Comparison of ENCODE assay signal across 8 cellular contexts in genomic region chr18:48538531-48539405, GRCh38. TPM values are rescaled to one million over a fixed set of nuclear protein-coding genes. Genes with fewer than 3 reads are reported as not detected.
A peak's percentile ranks its signal among the peaks of the same experiment; 100 is the strongest.
DNase-seq lines count a peak whose midpoint lies in the region; ATAC-seq and TF ChIP-seq lines count a peak whose summit lies in the region.

Gene CTIF (plus strand): TSS chr18:48539031. CDS start chr18:48619566, 80,535 bp downstream.

- DNase-seq in NCI-H1694 (lab: John Stamatoyannopoulos, UW) (peak; percentile 93), T-helper 17 cell (peak; percentile 24 to 43 (median 38)), astrocyte of the spinal cord (ENCODE audit: low read depth, low spot score) (peak; percentile 98), hepatic stellate cell (ENCODE audit: low spot score) (peak; percentile 95), pulmonary artery endothelial cell (ENCODE audit: low read depth, low spot score) (peak; percentile 91), cortex of kidney (lab: John Stamatoyannopoulos, UW) (no peak)

- in situ Hi-C loops in astrocyte of the spinal cord (cut with HindIII; ENCODE audit: low sequenced_read_pairs) = no loop called here

- peak within 1 kb of the TSS; percentile 93 for H3K4me3 Mint-ChIP-seq in T-helper 17 cell

- peak within 1 kb of the TSS; percentile 53 for H3K27ac Mint-ChIP-seq in T-helper 17 cell

- peaks cover 9% of the 10 kb centered on the region for H3K4me1 Mint-ChIP-seq in T-helper 17 cell

- no peak for TF ChIP-seq CTCF in astrocyte of the spinal cord (IDR thresholded peaks at IDR 0.05; ENCODE audit: low read depth, low read length)

- H3K4me3 ChIP-seq in astrocyte of the spinal cord (ENCODE audit: low read depth, low read length) = peak within 1 kb of the TSS; percentile 87

- H3K9me3 ChIP-seq in T-helper 17 cell (ENCODE audit: control insufficient read depth, low read length, poor library complexity, severe bottlenecking) = no peaks in the 10 kb centered on the region

- H3K27me3 Mint-ChIP-seq in T-helper 17 cell = peaks cover 17% of the 10 kb centered on the region

- ATAC-seq in GM18498 (IDR thresholded peaks at IDR 0.05; ENCODE audit: unreplicated experiment) (peak; percentile 78), HG02884 (IDR thresholded peaks at IDR 0.05; ENCODE audit: unreplicated experiment) (peak; percentile 74), T-helper 17 cell (peak; percentile 77)

- no peaks in the 10 kb centered on the region for H3K36me3 Mint-ChIP-seq in T-helper 17 cell (ENCODE audit: low read depth)

RNA-seq across cellular contexts. Expression of gene CTIF, which starts in this region (rescaled TPM):
- total RNA-seq in T-helper 17 cell (1 to 10 TPM; 6.1 to 7.3 TPM), pulmonary artery endothelial cell (15.2 and 17.7 TPM in 2 replicates)
